Comparison of ENCODE assay signal across 18 cellular contexts in the genomic region with DNA sequence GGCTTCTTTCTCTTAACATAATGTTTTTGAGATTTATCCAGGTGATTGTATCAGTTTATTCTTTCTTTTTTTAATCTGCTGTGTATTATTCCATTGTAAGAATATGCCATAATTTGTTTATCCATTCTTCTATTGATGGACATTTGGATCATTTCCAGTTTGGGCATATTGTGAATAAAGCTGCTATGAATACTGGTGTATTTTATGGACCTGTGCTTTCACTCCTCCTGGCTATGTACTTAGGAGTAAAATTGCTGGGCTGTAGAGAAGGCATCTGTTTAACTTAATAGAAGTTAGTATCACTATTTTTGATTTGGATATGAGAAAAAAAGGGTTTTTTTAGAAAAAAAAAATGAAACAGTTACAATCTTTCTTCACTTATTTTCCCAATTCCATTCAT. TPM values are rescaled to one million over a fixed set of nuclear protein-coding genes. Genes with fewer than 3 reads are reported as not detected.
DNase-seq lines count a peak whose midpoint lies in the region; FAIRE-seq and TF ChIP-seq lines count a peak whose summit lies in the region.
"Had no signal": no experiment of that assay in that cellular context is flagged by ENCODE, and none has a peak within 500 bp of the region (broad histone marks: within the 10 kb centered on the region; RNA-seq: fewer than 3 reads in every experiment).

No MANE protein-coding gene starts in this region.

- no peaks in the 10 kb centered on the region for H3K27me3 ChIP-seq in astrocyte (ENCODE audit: insufficient read depth, low read length)

- H3K4me2 ChIP-seq in astrocyte (ENCODE audit: low read length), result no peak overlapping the region

- H4K20me1 ChIP-seq in astrocyte (ENCODE audit: insufficient read depth, low read length), result no peaks in the 10 kb centered on the region

- no peaks in the 10 kb centered on the region for H3K36me3 Mint-ChIP-seq in astrocyte (ENCODE audit: low read depth, unreplicated experiment)
- H3K36me3 Mint-ChIP-seq in osteocyte (ENCODE audit: unreplicated experiment), result no peaks in the 10 kb centered on the region

- peak; percentile 74 for FAIRE-seq in astrocyte (lab: Jason Lieb, UNC)
- FAIRE-seq: H1 had no signal

- H3K36me3 ChIP-seq in astrocyte (ENCODE audit: insufficient read depth, low read length), result no peaks in the 10 kb centered on the region
- H3K36me3 ChIP-seq: heart left ventricle, thoracic aorta had no signal

- no peaks in the 10 kb centered on the region for H3K27me3 Mint-ChIP-seq in astrocyte (ENCODE audit: low read depth, unreplicated experiment)
- no peaks in the 10 kb centered on the region for H3K27me3 Mint-ChIP-seq in osteocyte (ENCODE audit: unreplicated experiment)

- H3K27ac Mint-ChIP-seq in astrocyte (ENCODE audit: unreplicated experiment), result peak overlapping the region; percentile 94
- H3K27ac Mint-ChIP-seq in osteocyte (ENCODE audit: unreplicated experiment), result peak overlapping the region; percentile 94

- H3K9me3 Mint-ChIP-seq in astrocyte (ENCODE audit: unreplicated experiment), result no peaks in the 10 kb centered on the region
- peaks cover 9% of the 10 kb centered on the region for H3K9me3 Mint-ChIP-seq in osteocyte (ENCODE audit: unreplicated experiment)

- peak overlapping the region; percentile 6 for H3K9ac ChIP-seq in astrocyte (ENCODE audit: low read length)

- peak; percentile 16 for DNase-seq in NCI-H1105 treated with DMSO at 0.1 percent for 48 hours (lab: John Stamatoyannopoulos, UW)
- no peak for DNase-seq in NCI-H1105 (lab: John Stamatoyannopoulos, UW)
- peak; percentile 53 for DNase-seq in NCI-H748 (lab: John Stamatoyannopoulos, UW; ENCODE audit: unreplicated experiment)
- no peak for DNase-seq in astrocyte (ENCODE audit: low read depth)
- DNase-seq in osteocyte (ENCODE audit: extremely low spot score, unreplicated experiment), result no peak
- no peak for DNase-seq in NCI-H345 treated with DMSO at 0.1 percent for 48 hours (lab: John Stamatoyannopoulos, UW; ENCODE audit: unreplicated experiment)
- no peak for DNase-seq in NCI-H510A (lab: John Stamatoyannopoulos, UW)
- DNase-seq in substantia nigra (lab: John Stamatoyannopoulos, UW), result no peak
- DNase-seq: 8988T, left cardiac atrium, PC-3 had no signal

- H3K4me3 Mint-ChIP-seq in astrocyte (ENCODE audit: unreplicated experiment) (no peak overlapping the region), osteocyte (ENCODE audit: unreplicated experiment) (no peak overlapping the region)
- H3K4me3 Mint-ChIP-seq: neural crest cell had no signal

- TF ChIP-seq CTCF in astrocyte (IDR thresholded peaks at IDR 0.05; ENCODE audit: insufficient read depth, low read depth, low read length) (no peak), osteocyte (IDR thresholded peaks at IDR 0.05) (no peak)

- peaks cover 4% of the 10 kb centered on the region for H3K4me1 ChIP-seq in astrocyte (ENCODE audit: insufficient read depth, low read length)

- H3K27ac ChIP-seq in astrocyte (ENCODE audit: low read depth, low read length) (peak overlapping the region; percentile 50), substantia nigra (ENCODE audit: low read depth, low read length, poor library complexity, severe bottlenecking) (no peak overlapping the region)
- H3K27ac ChIP-seq: HL-60 had no signal

- no peaks in the 10 kb centered on the region for H3K79me2 ChIP-seq in astrocyte (ENCODE audit: insufficient read depth, low read length)

- H3K4me1 Mint-ChIP-seq in astrocyte (ENCODE audit: low read depth, unreplicated experiment), result peaks cover 16% of the 10 kb centered on the region
- H3K4me1 Mint-ChIP-seq in osteocyte (ENCODE audit: unreplicated experiment), result peaks cover 43% of the 10 kb centered on the region

- no peak overlapping the region for H2AFZ ChIP-seq in astrocyte (ENCODE audit: low read depth, low read length)

- H3K9me3 ChIP-seq in astrocyte (ENCODE audit: insufficient read depth, low read depth, low read length), result no peaks in the 10 kb centered on the region
- H3K9me3 ChIP-seq: thoracic aorta had no signal

- H3K4me3 ChIP-seq in astrocyte (ENCODE audit: insufficient read depth, low read depth, low read length), result no peak overlapping the region
- H3K4me3 ChIP-seq: heart left ventricle, thoracic aorta had no signal

RNA-seq across cellular contexts. Expression of a gene that starts 50.0 kb away (rescaled TPM):
- total RNA-seq in astrocyte (0.16 TPM in 1 of 2 replicates, not detected in the other), osteocyte (not detected in 2 replicates)
- total RNA-seq: H1, left cardiac atrium, M059J, PC-3, sciatic nerve, thoracic aorta had no signal

Comparison
In these comparisons a context has a peak if more than half of its experiments do, and no peak if none do; other contexts are left out.
1. DNase-seq: peak in NCI-H1105 treated with DMSO at 0.1 percent for 48 hours (single experiment) and NCI-H748 (single experiment); none in NCI-H1105 (single experiment), astrocyte (single experiment), osteocyte (single experiment), NCI-H345 treated with DMSO at 0.1 percent for 48 hours (single experiment), NCI-H510A (single experiment) and substantia nigra (0 of 49).